1 cellular context compared by ENCODE assay signal in the genomic region with DNA sequence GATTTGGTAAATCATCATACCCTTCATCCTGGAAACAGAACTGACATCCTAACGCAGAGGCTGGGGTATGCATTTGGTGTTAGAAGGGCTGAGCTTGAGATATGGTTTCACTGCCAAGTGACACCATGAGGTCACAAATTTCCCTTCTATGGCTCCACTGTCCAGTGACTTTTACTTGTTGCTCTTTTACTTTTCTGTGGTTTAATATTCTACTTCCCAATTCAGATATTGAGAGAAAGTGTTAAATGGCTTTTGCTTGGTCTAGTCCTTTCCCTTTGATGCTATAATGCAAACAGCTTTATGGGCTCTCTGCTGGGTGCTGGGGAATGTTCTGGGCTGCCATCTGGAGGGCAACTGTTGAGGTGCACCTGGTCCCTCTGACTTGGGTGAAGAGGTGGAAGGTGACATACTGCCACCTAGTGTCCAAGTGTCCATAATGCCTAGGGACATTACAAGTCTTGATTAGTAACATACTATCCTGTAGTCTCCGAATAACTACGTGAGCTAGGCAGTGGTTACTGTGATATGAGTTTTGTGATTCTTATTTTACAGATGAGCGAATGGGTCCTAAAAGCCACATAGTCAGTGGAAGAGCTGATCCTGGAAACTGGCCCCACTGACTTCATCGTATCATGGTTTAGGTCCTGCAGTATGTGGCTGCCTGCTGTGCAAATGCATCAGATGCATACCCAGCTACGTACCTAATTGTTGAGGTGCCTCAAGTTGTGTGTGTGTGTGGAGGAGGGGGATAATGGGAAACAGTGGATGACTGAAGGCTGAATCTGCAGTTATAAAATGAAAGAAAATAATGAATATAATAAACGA.
TF ChIP-seq lines count a peak whose summit lies in the region.

No MANE protein-coding gene starts in this region.

TF ChIP-seq in HCT116, 20 proteins besides CTCF, POLR2A, EP300 and RAD21 (continued from another document):
- TF ChIP-seq SIN3A (IDR thresholded peaks at IDR 0.05; ENCODE audit: low read depth): no peak
